Comparison of ENCODE assay signal across 29 cellular contexts in the genomic region with DNA sequence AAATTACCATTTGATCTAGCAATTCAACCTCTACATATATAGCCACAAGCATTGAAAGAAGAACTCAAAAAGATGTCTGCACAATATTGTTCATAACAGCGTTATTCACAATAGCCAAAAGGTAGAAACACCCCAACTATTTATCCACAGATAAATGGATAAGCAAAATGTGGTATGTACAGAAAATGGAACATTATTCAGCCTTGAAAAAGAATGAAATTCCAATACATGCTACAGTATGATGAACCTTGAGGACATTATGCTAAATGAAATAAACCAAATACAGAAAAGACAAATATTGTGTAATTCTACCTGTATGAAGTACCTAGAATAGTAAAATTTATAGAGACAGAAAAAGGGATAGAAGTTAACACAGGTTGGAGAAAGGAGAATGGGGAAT.
"Had no signal": no experiment of that assay in that cellular context is flagged by ENCODE, and none has a peak within 500 bp of the region (broad histone marks: within the 10 kb centered on the region; RNA-seq: fewer than 3 reads in every experiment).

No MANE protein-coding gene starts in this region.

- H3K79me2 ChIP-seq: parathyroid adenoma had no signal

- H3K27ac Mint-ChIP-seq: natural killer cell treated with Interleukin-12 subunit alpha and Interleukin-12 subunit beta and Interleukin-15 and Interleukin-18, amount 100 ng/mL, for 72 hours; nephron progenitor cell; progenitor cell of endocrine pancreas; stimulated activated effector memory CD8-positive, alpha-beta T cell treated with anti-CD3 and anti-CD28 coated beads, Interleukin-12 subunit alpha, Interleukin-12 subunit beta, amount 100 ng/mL, for 72 hours; stimulated activated naive B cell treated with anti-CD40 and anti-IgM and Interleukin-4, amounts not matched to agents 10 μg/mL and 1 μg/mL and 100 μg/mL, for 72 hours; stimulated activated naive CD8-positive, alpha-beta T cell treated with anti-CD3 and anti-CD28 coated beads, Interleukin-15, Interleukin-2, amounts not matched to agents 100 ng/mL and 50 ng/mL, for 24 hours had no signal

- FAIRE-seq: small intestine, urothelium cell line had no signal

- DNase-seq: naive thymus-derived CD8-positive, alpha-beta T cell; nephron progenitor cell; occipital lobe; ovary; posterior cingulate gyrus; psoas muscle; right cardiac atrium; right lobe of liver; sigmoid colon; small intestine; stimulated activated CD4-positive, alpha-beta T cell treated with anti-CD3 and anti-CD28 coated beads, Interleukin-15, amount 100 ng/mL, for 24 hours; stimulated activated CD4-positive, alpha-beta T cell treated with anti-CD3 and anti-CD28 coated beads, Interleukin-2, amount 100 ng/mL, for 24 hours; stimulated activated CD4-positive, alpha-beta T cell treated with anti-CD3 and anti-CD28 coated beads, Interleukin-2, amount 100 ng/mL, for 48 hours; stimulated activated CD4-positive, alpha-beta T cell treated with anti-CD3 and anti-CD28 coated beads, Interleukin-4, amount 100 ng/mL, for 24 hours; stimulated activated naive B cell treated with anti-CD40 and anti-IgM and Interleukin-4, amounts not matched to agents 10 μg/mL and 1 μg/mL and 100 μg/mL, for 72 hours; stimulated activated naive CD4-positive, alpha-beta T cell treated with Interleukin-2 at 50 U/mL for 16 hours; stomach; thyroid gland; trophoblast cell; upper lobe of left lung had no signal

- H3K4me3 Mint-ChIP-seq: naive thymus-derived CD8-positive, alpha-beta T cell; natural killer cell treated with Interleukin-12 subunit alpha and Interleukin-12 subunit beta and Interleukin-15 and Interleukin-18, amount 100 ng/mL, for 72 hours; nephron progenitor cell; neural crest cell; stimulated activated effector memory CD8-positive, alpha-beta T cell treated with anti-CD3 and anti-CD28 coated beads, Interleukin-12 subunit alpha, Interleukin-12 subunit beta, amount 100 ng/mL, for 72 hours; stimulated activated naive B cell treated with anti-CD40 and anti-IgM and Interleukin-4, amounts not matched to agents 10 μg/mL and 1 μg/mL and 100 μg/mL, for 72 hours; stimulated activated naive CD8-positive, alpha-beta T cell treated with anti-CD3 and anti-CD28 coated beads, Interleukin-15, Interleukin-2, amounts not matched to agents 100 ng/mL and 50 ng/mL, for 24 hours had no signal

- H3K36me3 ChIP-seq: ovary, right lobe of liver, sigmoid colon, stomach, thoracic aorta, thyroid gland, tibial nerve, upper lobe of left lung had no signal

- H3K27me3 Mint-ChIP-seq: naive thymus-derived CD8-positive, alpha-beta T cell; stimulated activated naive B cell treated with anti-CD40 and anti-IgM and Interleukin-4, amounts not matched to agents 10 μg/mL and 1 μg/mL and 100 μg/mL, for 72 hours; stimulated activated naive CD8-positive, alpha-beta T cell treated with anti-CD3 and anti-CD28 coated beads, Interleukin-15, Interleukin-2, amounts not matched to agents 100 ng/mL and 50 ng/mL, for 24 hours had no signal

- ATAC-seq: naive thymus-derived CD8-positive, alpha-beta T cell; natural killer cell treated with Interleukin-12 subunit alpha and Interleukin-12 subunit beta and Interleukin-15 and Interleukin-18, amount 100 ng/mL, for 72 hours; psoas muscle; right cardiac atrium; right lobe of liver; stimulated activated effector memory CD8-positive, alpha-beta T cell treated with anti-CD3 and anti-CD28 coated beads, Interleukin-12 subunit alpha, Interleukin-12 subunit beta, amount 100 ng/mL, for 72 hours; stimulated activated naive B cell treated with anti-CD40 and anti-IgM and Interleukin-4, amounts not matched to agents 10 μg/mL and 1 μg/mL and 100 μg/mL, for 72 hours had no signal

- H3K4me1 ChIP-seq: parathyroid adenoma, psoas muscle, right lobe of liver, sigmoid colon, thyroid gland, tibial nerve had no signal

- H3K27me3 ChIP-seq: ovary, thyroid gland, upper lobe of left lung had no signal

- H2AFZ ChIP-seq: parathyroid adenoma had no signal

- H3K9me3 ChIP-seq: ovary, psoas muscle, right lobe of liver, sigmoid colon, stomach, thoracic aorta, thyroid gland, tibial nerve, upper lobe of left lung had no signal

- H3K4me3 ChIP-seq: ovary, psoas muscle, right lobe of liver, sigmoid colon, stomach, thoracic aorta, thyroid gland, tibial nerve, upper lobe of left lung had no signal

- H3K36me3 Mint-ChIP-seq: naive thymus-derived CD8-positive, alpha-beta T cell; natural killer cell treated with Interleukin-12 subunit alpha and Interleukin-12 subunit beta and Interleukin-15 and Interleukin-18, amount 100 ng/mL, for 72 hours; stimulated activated effector memory CD8-positive, alpha-beta T cell treated with anti-CD3 and anti-CD28 coated beads, Interleukin-12 subunit alpha, Interleukin-12 subunit beta, amount 100 ng/mL, for 72 hours; stimulated activated naive B cell treated with anti-CD40 and anti-IgM and Interleukin-4, amounts not matched to agents 10 μg/mL and 1 μg/mL and 100 μg/mL, for 72 hours had no signal

- H3K9me3 Mint-ChIP-seq: naive thymus-derived CD8-positive, alpha-beta T cell; natural killer cell treated with Interleukin-12 subunit alpha and Interleukin-12 subunit beta and Interleukin-15 and Interleukin-18, amount 100 ng/mL, for 72 hours; nephron progenitor cell; stimulated activated effector memory CD8-positive, alpha-beta T cell treated with anti-CD3 and anti-CD28 coated beads, Interleukin-12 subunit alpha, Interleukin-12 subunit beta, amount 100 ng/mL, for 72 hours; stimulated activated naive CD8-positive, alpha-beta T cell treated with anti-CD3 and anti-CD28 coated beads, Interleukin-15, Interleukin-2, amounts not matched to agents 100 ng/mL and 50 ng/mL, for 24 hours had no signal

- H3K9ac ChIP-seq: parathyroid adenoma had no signal

- H3K27ac ChIP-seq: ovary, parathyroid adenoma, psoas muscle, right lobe of liver, sigmoid colon, stomach, thoracic aorta, thyroid gland, tibial nerve, upper lobe of left lung had no signal
